Comparison of ENCODE assay signal across 8 cellular contexts in genomic region chr13:48448963-48449614, GRCh38. TPM values are rescaled to one million over a fixed set of nuclear protein-coding genes. Genes with fewer than 3 reads are reported as not detected.
DNase-seq lines count a peak whose midpoint lies in the region; ATAC-seq and TF ChIP-seq lines count a peak whose summit lies in the region.

No MANE protein-coding gene starts in this region.

- H3K9me3 Mint-ChIP-seq in neural progenitor cell (peaks cover 12% of the 10 kb centered on the region), Calu3 (ENCODE audit: low read depth, unreplicated experiment) (peaks cover 4% of the 10 kb centered on the region)

- no peaks in the 10 kb centered on the region for H3K4me1 Mint-ChIP-seq in neural progenitor cell
- H3K4me1 Mint-ChIP-seq in Calu3 (ENCODE audit: low read depth, unreplicated experiment) = peaks cover 10% of the 10 kb centered on the region

- no peak for TF ChIP-seq EP300 in gastroesophageal sphincter (IDR thresholded peaks at IDR 0.05)

- TF ChIP-seq CTCF in osteoblast (IDR thresholded peaks at IDR 0.05; ENCODE audit: extremely low read depth, low read depth, low read length) (no peak), neural progenitor cell (IDR thresholded peaks at IDR 0.05) (no peak), gastroesophageal sphincter (IDR thresholded peaks at IDR 0.05) (no peak), Calu3 (IDR thresholded peaks at IDR 0.05; ENCODE audit: unreplicated experiment) (no peak)

- H3K27ac ChIP-seq in osteoblast (ENCODE audit: low read depth, low read length) (peak overlapping the region; percentile 50), neural progenitor cell (no peak overlapping the region), gastroesophageal sphincter (no peak overlapping the region)

- H3K79me2 ChIP-seq in osteoblast (ENCODE audit: insufficient read depth, low read length) (peaks cover 21% of the 10 kb centered on the region), neural progenitor cell (ENCODE audit: low read depth) (peaks cover 3% of the 10 kb centered on the region)

- no peaks in the 10 kb centered on the region for H3K27me3 ChIP-seq in osteoblast (ENCODE audit: insufficient read depth, low read length)
- no peaks in the 10 kb centered on the region for H3K27me3 ChIP-seq in neural progenitor cell
- no peaks in the 10 kb centered on the region for H3K27me3 ChIP-seq in gastroesophageal sphincter

- DNase-seq in EH (ENCODE audit: low read depth) (peak; percentile 76), NAMALWA (ENCODE audit: low spot score) (peak; percentile 9), dermis microvascular lymphatic vessel endothelial cell (ENCODE audit: low read depth in 2 of 2) (peak; percentile 18 to 58), osteoblast (ENCODE audit: insufficient read length, low spot score, missing footprints) (no peak), neural progenitor cell (ENCODE audit: low spot score) (no peak), Calu3 (no peak)

- no peaks in the 10 kb centered on the region for H3K27me3 Mint-ChIP-seq in neural progenitor cell (ENCODE audit: insufficient read depth, low read depth)
- no peaks in the 10 kb centered on the region for H3K27me3 Mint-ChIP-seq in Calu3 (ENCODE audit: unreplicated experiment)

- H3K36me3 Mint-ChIP-seq in neural progenitor cell (peaks cover 4% of the 10 kb centered on the region), Calu3 (ENCODE audit: insufficient read depth, unreplicated experiment) (no peaks in the 10 kb centered on the region)

- no peak overlapping the region for H3K27ac Mint-ChIP-seq in neural progenitor cell
- no peak overlapping the region for H3K27ac Mint-ChIP-seq in Calu3 (ENCODE audit: unreplicated experiment)

- H3K4me3 ChIP-seq in osteoblast (ENCODE audit: insufficient read depth, low read length) = peak overlapping the region; percentile 8
- H3K4me3 ChIP-seq in neural progenitor cell = no peak overlapping the region
- no peak overlapping the region for H3K4me3 ChIP-seq in gastroesophageal sphincter

- H3K4me3 Mint-ChIP-seq in neural progenitor cell = no peak overlapping the region
- no peak overlapping the region for H3K4me3 Mint-ChIP-seq in Calu3 (ENCODE audit: low read depth, unreplicated experiment)

- H3K9ac ChIP-seq in neural progenitor cell = no peak overlapping the region

- H4K20me1 ChIP-seq in osteoblast (ENCODE audit: insufficient read depth, low read length) = no peaks in the 10 kb centered on the region
- no peaks in the 10 kb centered on the region for H4K20me1 ChIP-seq in neural progenitor cell (ENCODE audit: low read depth)

- H3K4me1 ChIP-seq in osteoblast (ENCODE audit: insufficient read depth, low read length) = peaks cover 29% of the 10 kb centered on the region
- H3K4me1 ChIP-seq in neural progenitor cell = no peaks in the 10 kb centered on the region
- H3K4me1 ChIP-seq in gastroesophageal sphincter = no peaks in the 10 kb centered on the region

- peaks cover 6% of the 10 kb centered on the region for H3K36me3 ChIP-seq in osteoblast (ENCODE audit: insufficient read depth, low read length)
- H3K36me3 ChIP-seq in neural progenitor cell = no peaks in the 10 kb centered on the region
- peaks cover 0 to 13% of the 10 kb centered on the region in 2 donors for H3K36me3 ChIP-seq in gastroesophageal sphincter

- H3K4me2 ChIP-seq in osteoblast (ENCODE audit: insufficient read depth, low read length) (peak overlapping the region; percentile 59), neural progenitor cell (no peak overlapping the region)

- 59% methylated on average over 6 of the region's 6 CpGs for WGBS in gastroesophageal sphincter (ENCODE audit: low coverage in 1 of 2), 2 donors

- no peaks in the 10 kb centered on the region for H3F3A ChIP-seq in neural progenitor cell (ENCODE audit: low read depth)

- H2AFZ ChIP-seq in osteoblast (ENCODE audit: low read length) (no peak overlapping the region), neural progenitor cell (replicated peaks) (no peak overlapping the region)

- TF ChIP-seq POLR2A in gastroesophageal sphincter (IDR thresholded peaks at IDR 0.05) = no peak

- H3K9me3 ChIP-seq in osteoblast (ENCODE audit: low read depth, low read length) = no peaks in the 10 kb centered on the region
- peaks cover 7% of the 10 kb centered on the region for H3K9me3 ChIP-seq in neural progenitor cell (ENCODE audit: low read depth)
- peaks cover 0 to 16% (median 0%) of the 10 kb centered on the region in 3 donors for H3K9me3 ChIP-seq in gastroesophageal sphincter

- intact Hi-C loops in Calu3 (cut with micrococcal nuclease; ENCODE audit: unreplicated experiment) = loop anchor here (5.0 kb wide), 1 partner anchor 37 kb away; the partner anchor contains the start of gene LPAR6

- CTCF ChIA-PET in Calu3 (lab: Charles Lee) = no interaction called here

- no TSS peak for BruUV-seq in Calu3 (replicated peaks; lab: Mats Ljungman, UMichigan)

- ATAC-seq in gastroesophageal sphincter = no peak
- ATAC-seq in GM19328 (IDR thresholded peaks at IDR 0.05; ENCODE audit: unreplicated experiment) = no peak

RNA-seq across cellular contexts. Expression of gene LPAR6, which starts 36.2 kb away (rescaled TPM):
- total RNA-seq in dermis microvascular lymphatic vessel endothelial cell (22.0 and 22.4 TPM in 2 replicates), osteoblast (11.9 and 14.7 TPM in 2 replicates), neural progenitor cell (ENCODE audit: low replicate concordance) (4.3 and 4.6 TPM in 2 replicates), gastroesophageal sphincter (10 to 100 TPM in 2 of 4 donors, 1 to 10 TPM in 2; 6.5 to 25.4 (median 15.7) TPM), Calu3 (2022) (16.4 TPM in 2 replicates)

Comparison
In these comparisons a context has a peak if more than half of its experiments do, and no peak if none do; other contexts are left out.
1. DNase-seq: peak in EH (single experiment), NAMALWA (single experiment) and dermis microvascular lymphatic vessel endothelial cell (2 of 2); none in osteoblast (single experiment), neural progenitor cell (single experiment) and Calu3 (single experiment).